ENCODE assay signal across 9 cellular contexts in genomic region chr3:14548321-14548729, GRCh38. TPM values are rescaled to one million over a fixed set of nuclear protein-coding genes. Genes with fewer than 3 reads are reported as not detected.
DNase-seq lines count a peak whose midpoint lies in the region; ATAC-seq and TF ChIP-seq lines count a peak whose summit lies in the region.
"Had no signal": no experiment of that assay in that cellular context is flagged by ENCODE, and none has a peak within 500 bp of the region (broad histone marks: within the 10 kb centered on the region; RNA-seq: fewer than 3 reads in every experiment).

No MANE protein-coding gene starts in this region.

- H3K4me1 ChIP-seq in fibroblast of lung (ENCODE audit: control insufficient read depth, extremely low read depth, insufficient read depth, low read length), result no peaks in the 10 kb centered on the region

- H3K27ac ChIP-seq in AG04450 (ENCODE audit: low read depth, low read length) (no peak overlapping the region), fibroblast of lung (ENCODE audit: insufficient read depth, low read length) (no peak overlapping the region), neural cell (ENCODE audit: low read length) (no peak overlapping the region)

- no peaks in the 10 kb centered on the region for H3K4me1 Mint-ChIP-seq in activated CD8-positive, alpha-beta T cell treated with anti-CD3 and anti-CD28 coated beads for 36 hours (ENCODE audit: low read depth)
- H3K4me1 Mint-ChIP-seq: immature natural killer cell had no signal

- no peaks in the 10 kb centered on the region for H3K36me3 ChIP-seq in fibroblast of lung (ENCODE audit: control insufficient read depth, insufficient read depth, low read length)
- H3K36me3 ChIP-seq in neural cell (ENCODE audit: insufficient read depth, low read length), result no peaks in the 10 kb centered on the region

- H3K4me3 ChIP-seq in AG04450 (ENCODE audit: low read depth, low read length) (no peak overlapping the region), fibroblast of lung (replicated peaks in 1 of 4; ENCODE audit: control extremely low read depth in 1 of 4, insufficient read depth in 1 of 4, low read depth in 3 of 4, low read length in 4 of 4) (no peak overlapping the region), neural cell (ENCODE audit: low read length) (no peak overlapping the region)

- intact Hi-C loops in activated CD8-positive, alpha-beta T cell treated with anti-CD3 and anti-CD28 coated beads for 36 hours (cut with micrococcal nuclease), result loop anchor here (5.0 kb wide), 2 partner anchors 41 to 286 kb away; no protein-coding TSS in a partner anchor

- H3K27me3 Mint-ChIP-seq in activated CD8-positive, alpha-beta T cell treated with anti-CD3 and anti-CD28 coated beads for 36 hours, result peaks cover 10% of the 10 kb centered on the region

- DNase-seq in AG04450 (ENCODE audit: low read depth, low spot score), result peak; percentile 33
- peak; percentile 78 for DNase-seq in GM13976 (ENCODE audit: low spot score)
- DNase-seq in NCI-H2227 (lab: John Stamatoyannopoulos, UW; ENCODE audit: unreplicated experiment), result peak; percentile 61
- DNase-seq in activated CD8-positive, alpha-beta T cell treated with anti-CD3 and anti-CD28 coated beads for 36 hours, result peak; percentile 64
- DNase-seq in fibroblast of lung (ENCODE audit: low read depth in 2 of 2), result peak; percentile 45 to 60
- DNase-seq in ureter (ENCODE audit: low spot score), result peak; percentile 68

- H3K9me3 Mint-ChIP-seq in activated CD8-positive, alpha-beta T cell treated with anti-CD3 and anti-CD28 coated beads for 36 hours, result no peaks in the 10 kb centered on the region
- H3K9me3 Mint-ChIP-seq: immature natural killer cell had no signal

- no peak overlapping the region for H2AFZ ChIP-seq in fibroblast of lung (ENCODE audit: low read length)
- H2AFZ ChIP-seq in neural cell (ENCODE audit: low read depth, low read length), result no peak overlapping the region

- no peaks in the 10 kb centered on the region for H4K20me1 ChIP-seq in fibroblast of lung (ENCODE audit: control insufficient read depth, extremely low read depth, insufficient read depth, low read length)
- H4K20me1 ChIP-seq in neural cell (ENCODE audit: insufficient read depth), result no peaks in the 10 kb centered on the region

- no peak overlapping the region for H3K4me2 ChIP-seq in fibroblast of lung (ENCODE audit: extremely low read depth, insufficient read depth, low read length)
- H3K4me2 ChIP-seq in neural cell (ENCODE audit: low read length), result no peak overlapping the region

- H3K9ac ChIP-seq in fibroblast of lung (ENCODE audit: insufficient read depth, low read length) (no peak overlapping the region), neural cell (ENCODE audit: low read length) (no peak overlapping the region)

- no peaks in the 10 kb centered on the region for H3K9me2 ChIP-seq in neural cell (ENCODE audit: insufficient read depth, low read length)

- no peak overlapping the region for H3K27ac Mint-ChIP-seq in activated CD8-positive, alpha-beta T cell treated with anti-CD3 and anti-CD28 coated beads for 36 hours
- H3K27ac Mint-ChIP-seq: immature natural killer cell had no signal

- H3K27me3 ChIP-seq in AG04450 (ENCODE audit: control insufficient read depth, insufficient read depth, low read length), result peaks cover 11% of the 10 kb centered on the region
- H3K27me3 ChIP-seq in fibroblast of lung (ENCODE audit: control insufficient read depth, insufficient read depth, low read length), result peaks cover 2% of the 10 kb centered on the region
- no peaks in the 10 kb centered on the region for H3K27me3 ChIP-seq in neural cell (ENCODE audit: insufficient read depth, low read depth, low read length)

- ATAC-seq in activated CD8-positive, alpha-beta T cell treated with anti-CD3 and anti-CD28 coated beads for 36 hours, result peak; percentile 79
- ATAC-seq in GM18907 (IDR thresholded peaks at IDR 0.05; ENCODE audit: unreplicated experiment), result no peak

- CTCF ChIA-PET in AG04450 (lab: Charles Lee), result interaction anchor here (0.7 to 5.5 kb wide), 10 partner anchors 10 to 652 kb away, joined by 3 to 53 read pairs (median 4); no protein-coding TSS in a partner anchor
- CTCF ChIA-PET in activated CD8-positive, alpha-beta T cell treated with anti-CD3 and anti-CD28 coated beads for 36 hours (lab: Charles Lee), result interaction anchor here (1.2 to 3.0 kb wide), 3 partner anchors 9 to 344 kb away, joined by 3 to 16 read pairs (median 12); no protein-coding TSS in a partner anchor

- H3K36me3 Mint-ChIP-seq in activated CD8-positive, alpha-beta T cell treated with anti-CD3 and anti-CD28 coated beads for 36 hours (ENCODE audit: low read depth), result no peaks in the 10 kb centered on the region
- H3K36me3 Mint-ChIP-seq: immature natural killer cell had no signal

- TF ChIP-seq EP300 in neural cell (conservative IDR thresholded peaks at IDR 0.05; ENCODE audit: poor library complexity, severe bottlenecking), result no peak

- peak; percentile 80 for TF ChIP-seq CTCF in AG04450 (IDR thresholded peaks at IDR 0.05; ENCODE audit: low read depth, low read length)
- peak; percentile 62 for TF ChIP-seq CTCF in GM13976 (IDR thresholded peaks at IDR 0.05; ENCODE audit: borderline replicate concordance, control extremely low read depth, extremely low read depth, insufficient read depth, missing control alignments)
- TF ChIP-seq CTCF in activated CD8-positive, alpha-beta T cell treated with anti-CD3 and anti-CD28 coated beads for 36 hours (IDR thresholded peaks at IDR 0.05), result peak; percentile 46
- peak; percentile 62 to 76 for TF ChIP-seq CTCF in fibroblast of lung (conservative IDR thresholded peaks at IDR 0.05 in 1 of 2, IDR thresholded peaks at IDR 0.05 in 1 of 2; ENCODE audit: low read depth in 1 of 2, low read length in 2 of 2)
- peak; percentile 73 for TF ChIP-seq CTCF in neural cell (IDR thresholded peaks at IDR 0.05; ENCODE audit: poor library complexity, severe bottlenecking)

- POLR2A ChIA-PET in AG04450 (lab: Yijun Ruan, JAX), result no interaction called here
- POLR2A ChIA-PET in activated CD8-positive, alpha-beta T cell treated with anti-CD3 and anti-CD28 coated beads for 36 hours (lab: Charles Lee), result no interaction called here

- in situ Hi-C loops in GM13976 (cut with MboI; ENCODE audit: low sequenced_read_pairs, unreplicated experiment), result no loop called here

- H3F3A ChIP-seq in neural cell (ENCODE audit: insufficient read depth, low read length, poor library complexity, severe bottlenecking), result no peaks in the 10 kb centered on the region

- H3K9me3 ChIP-seq in AG04450 (ENCODE audit: control insufficient read depth, insufficient read depth, low read length), result no peaks in the 10 kb centered on the region; the same call in 1 of the 2 replicates
- H3K9me3 ChIP-seq in fibroblast of lung (ENCODE audit: control insufficient read depth, insufficient read depth, low read depth, low read length), result no peaks in the 10 kb centered on the region
- no peaks in the 10 kb centered on the region for H3K9me3 ChIP-seq in neural cell (ENCODE audit: low read length)

- no peak overlapping the region for H3K4me3 Mint-ChIP-seq in activated CD8-positive, alpha-beta T cell treated with anti-CD3 and anti-CD28 coated beads for 36 hours
- H3K4me3 Mint-ChIP-seq: immature natural killer cell had no signal

- TF ChIP-seq RAD21 in neural cell (conservative IDR thresholded peaks at IDR 0.05), result peak; percentile 68

- no peaks in the 10 kb centered on the region for H3K79me2 ChIP-seq in fibroblast of lung (ENCODE audit: control insufficient read depth, insufficient read depth, low read length)
- H3K79me2 ChIP-seq in neural cell (replicated peaks; ENCODE audit: insufficient read depth, low read length), result no peaks in the 10 kb centered on the region

TF ChIP-seq in neural cell, 6 proteins besides CTCF, POLR2A, EP300 and RAD21:
- TF ChIP-seq SMC3 (conservative IDR thresholded peaks at IDR 0.05; ENCODE audit: poor library complexity) (peak; percentile 80), TAF1 (IDR thresholded peaks at IDR 0.05; ENCODE audit: low read depth) (no peak), EZH2 (IDR thresholded peaks at IDR 0.05; ENCODE audit: borderline replicate concordance, insufficient read depth, low read length, poor library complexity, severe bottlenecking) (no peak)

RNA-seq across cellular contexts. Expression of gene GRIP2, which starts 8.2 kb away (rescaled TPM):
- not detected in 2 replicates for polyA plus RNA-seq in AG04450 (2011; rRNA removed)
- polyA minus RNA-seq in AG04450 (2011; rRNA and poly(A)+ RNA removed), result 0.09 TPM in 1 of 2 replicates, not detected in the other
- not detected for total RNA-seq in activated CD8-positive, alpha-beta T cell treated with anti-CD3 and anti-CD28 coated beads for 36 hours
- total RNA-seq in fibroblast of lung, result under 0.01 TPM in 2 replicates
- polyA plus RNA-seq in fibroblast of lung, result 0.10 and 0.87 TPM in 2 replicates
- polyA plus RNA-seq in fibroblast of lung (2012), result 1.1 TPM in 1 of 2 replicates, not detected in the other
- polyA minus RNA-seq in fibroblast of lung (ENCODE audit: low replicate concordance), result 0.35 TPM in 1 of 2 replicates, not detected in the other
- polyA plus RNA-seq in neural cell, result 8.6 and 13.3 TPM in 2 replicates
- polyA minus RNA-seq in neural cell, result 12.0 and 12.9 TPM in 2 replicates
- total RNA-seq in ureter, result 2.3 TPM
- polyA plus RNA-seq: immature natural killer cell had no signal
